27 cellular contexts compared by ENCODE assay signal in genomic region chr9:135110416-135110815, GRCh38. TPM values are rescaled to one million over a fixed set of nuclear protein-coding genes. Genes with fewer than 3 reads are reported as not detected.
"Had no signal": no experiment of that assay in that cellular context is flagged by ENCODE, and none has a peak within 500 bp of the region (broad histone marks: within the 10 kb centered on the region; RNA-seq: fewer than 3 reads in every experiment).

No MANE protein-coding gene starts in this region.

- H3K9me3 Mint-ChIP-seq: natural killer cell; nephron; neural progenitor cell; stimulated activated effector memory CD8-positive, alpha-beta T cell treated with anti-CD3 and anti-CD28 coated beads, Interleukin-12 subunit alpha, Interleukin-12 subunit beta, amount 100 ng/mL, for 72 hours; stimulated activated naive B cell treated with anti-CD40 and anti-IgM and Interleukin-4, amounts not matched to agents 10 μg/mL and 1 μg/mL and 100 μg/mL, for 72 hours; stimulated activated naive CD8-positive, alpha-beta T cell treated with anti-CD3 and anti-CD28 coated beads, Interleukin-15, Interleukin-2, amounts not matched to agents 100 ng/mL and 50 ng/mL, for 24 hours; type B pancreatic cell had no signal

- H3K9me3 ChIP-seq: ovary, psoas muscle, right lobe of liver, sigmoid colon, stomach, testis, tibial artery, transverse colon, upper lobe of right lung, uterus had no signal

- ATAC-seq: naive thymus-derived CD4-positive, alpha-beta T cell; natural killer cell; psoas muscle; right cardiac atrium; right lobe of liver; stimulated activated effector memory CD8-positive, alpha-beta T cell treated with anti-CD3 and anti-CD28 coated beads, Interleukin-12 subunit alpha, Interleukin-12 subunit beta, amount 100 ng/mL, for 72 hours; stimulated activated naive B cell treated with anti-CD40 and anti-IgM and Interleukin-4, amounts not matched to agents 10 μg/mL and 1 μg/mL and 100 μg/mL, for 72 hours; upper lobe of right lung had no signal

- H3K36me3 Mint-ChIP-seq: naive thymus-derived CD4-positive, alpha-beta T cell; natural killer cell; neural progenitor cell; stimulated activated effector memory CD8-positive, alpha-beta T cell treated with anti-CD3 and anti-CD28 coated beads, Interleukin-12 subunit alpha, Interleukin-12 subunit beta, amount 100 ng/mL, for 72 hours; stimulated activated naive B cell treated with anti-CD40 and anti-IgM and Interleukin-4, amounts not matched to agents 10 μg/mL and 1 μg/mL and 100 μg/mL, for 72 hours; type B pancreatic cell had no signal

- H3K4me3 ChIP-seq: neural progenitor cell, ovary, psoas muscle, right lobe of liver, sigmoid colon, stomach, testis, tibial artery, transverse colon, upper lobe of right lung, uterus had no signal

- H3K4me1 ChIP-seq: parathyroid adenoma, psoas muscle, right lobe of liver, sigmoid colon, stomach, testis, tibial artery, transverse colon, upper lobe of right lung, uterus had no signal

- H3K27me3 ChIP-seq: neural progenitor cell, ovary, right lobe of liver, testis, upper lobe of right lung, uterus had no signal

- H3K36me3 ChIP-seq: neural progenitor cell, ovary, right lobe of liver, sigmoid colon, stomach, transverse colon, upper lobe of right lung, uterus had no signal

- H3K4me3 Mint-ChIP-seq: naive thymus-derived CD4-positive, alpha-beta T cell; natural killer cell; nephron; neural progenitor cell; stimulated activated effector memory CD8-positive, alpha-beta T cell treated with anti-CD3 and anti-CD28 coated beads, Interleukin-12 subunit alpha, Interleukin-12 subunit beta, amount 100 ng/mL, for 72 hours; stimulated activated naive B cell treated with anti-CD40 and anti-IgM and Interleukin-4, amounts not matched to agents 10 μg/mL and 1 μg/mL and 100 μg/mL, for 72 hours; stimulated activated naive CD8-positive, alpha-beta T cell treated with anti-CD3 and anti-CD28 coated beads, Interleukin-15, Interleukin-2, amounts not matched to agents 100 ng/mL and 50 ng/mL, for 24 hours; type B pancreatic cell had no signal

- DNase-seq: naive thymus-derived CD4-positive, alpha-beta T cell; natural killer cell; occipital lobe; ovary; psoas muscle; right lobe of liver; sigmoid colon; small intestine; stimulated activated CD4-positive, alpha-beta T cell treated with anti-CD3 and anti-CD28 coated beads, Interleukin-15, amount 100 ng/mL, for 24 hours; stimulated activated CD4-positive, alpha-beta T cell treated with anti-CD3 and anti-CD28 coated beads, Interleukin-2, amount 100 ng/mL, for 24 hours; stimulated activated CD4-positive, alpha-beta T cell treated with anti-CD3 and anti-CD28 coated beads, Interleukin-2, amount 100 ng/mL, for 48 hours; stimulated activated CD4-positive, alpha-beta T cell treated with anti-CD3 and anti-CD28 coated beads, Interleukin-4, amount 100 ng/mL, for 24 hours; stimulated activated naive B cell treated with anti-CD40 and anti-IgM and Interleukin-4, amounts not matched to agents 10 μg/mL and 1 μg/mL and 100 μg/mL, for 72 hours; stimulated activated naive CD4-positive, alpha-beta T cell treated with Interleukin-2 at 50 U/mL for 16 hours; stomach; testis; tibial artery; transverse colon; upper lobe of right lung; uterus had no signal

- H3K27ac Mint-ChIP-seq: naive thymus-derived CD4-positive, alpha-beta T cell; natural killer cell; nephron; neural progenitor cell; stimulated activated effector memory CD8-positive, alpha-beta T cell treated with anti-CD3 and anti-CD28 coated beads, Interleukin-12 subunit alpha, Interleukin-12 subunit beta, amount 100 ng/mL, for 72 hours; stimulated activated naive B cell treated with anti-CD40 and anti-IgM and Interleukin-4, amounts not matched to agents 10 μg/mL and 1 μg/mL and 100 μg/mL, for 72 hours; stimulated activated naive CD8-positive, alpha-beta T cell treated with anti-CD3 and anti-CD28 coated beads, Interleukin-15, Interleukin-2, amounts not matched to agents 100 ng/mL and 50 ng/mL, for 24 hours; type B pancreatic cell had no signal

- H3K27ac ChIP-seq: neural progenitor cell, ovary, parathyroid adenoma, psoas muscle, right lobe of liver, sigmoid colon, stomach, testis, tibial artery, transverse colon, upper lobe of right lung, uterus had no signal

RNA-seq across cellular contexts. Expression of gene OLFM1, which starts 22.9 kb away (rescaled TPM):
- polyA plus RNA-seq: naive thymus-derived CD4-positive, alpha-beta T cell had no signal
